9 cellular contexts compared by ENCODE assay signal in the genomic region with DNA sequence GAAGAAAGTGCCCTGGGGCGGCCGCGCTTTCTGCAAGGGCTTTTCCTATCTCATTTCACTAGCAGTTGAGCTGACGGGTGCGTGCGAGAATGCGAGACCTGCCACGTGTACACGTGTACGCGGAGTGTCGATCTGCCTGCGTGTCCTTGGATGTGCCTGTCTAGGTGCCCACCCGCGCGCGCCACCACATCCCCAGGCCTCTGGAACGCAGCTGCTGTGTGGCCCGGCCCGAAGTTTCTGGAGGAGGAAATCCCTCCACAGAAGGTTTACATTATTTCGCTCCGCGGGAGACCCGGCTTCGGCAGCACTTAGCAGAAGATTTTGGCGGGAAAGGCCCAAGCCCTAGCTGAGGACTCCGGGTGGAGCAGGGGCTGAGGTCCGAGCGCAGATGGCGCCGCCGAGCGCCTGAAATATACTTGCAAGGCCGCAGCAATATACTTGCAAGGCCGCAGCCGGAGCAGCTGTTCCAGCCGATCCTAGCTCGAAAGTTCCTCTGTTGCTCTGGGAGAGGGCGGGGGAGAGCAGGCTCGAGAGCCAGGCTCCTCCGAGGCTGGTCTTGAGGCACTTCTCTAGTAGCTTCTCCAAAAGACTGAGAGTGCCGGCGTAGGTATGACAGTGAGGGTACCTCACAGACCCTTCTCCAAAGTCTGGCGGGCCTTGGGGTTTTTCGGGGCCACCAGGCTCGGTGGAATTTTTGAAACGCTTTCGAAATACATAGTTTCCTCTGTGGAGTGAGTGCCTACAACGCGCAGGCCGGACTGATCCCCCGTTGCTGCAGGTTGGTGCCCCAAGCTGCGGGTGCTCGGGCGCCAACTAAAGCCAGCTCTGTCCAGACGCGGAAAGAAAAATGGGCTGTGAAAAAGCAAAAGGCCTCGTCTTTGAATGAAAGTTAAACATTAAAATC. TPM values are rescaled to one million over a fixed set of nuclear protein-coding genes. Genes with fewer than 3 reads are reported as not detected.
A peak's percentile ranks its signal among the peaks of the same experiment; 100 is the strongest.
DNase-seq lines count a peak whose midpoint lies in the region; ATAC-seq and TF ChIP-seq lines count a peak whose summit lies in the region.
"Had no signal": no experiment of that assay in that cellular context is flagged by ENCODE, and none has a peak within 500 bp of the region (broad histone marks: within the 10 kb centered on the region; RNA-seq: fewer than 3 reads in every experiment).

No MANE protein-coding gene starts in this region.

- in situ Hi-C loops in mammary epithelial cell (cut with MboI; ENCODE audit: low sequenced_read_pairs in 2 of 2) = no loop called here

- H3K79me2 ChIP-seq in mammary epithelial cell (ENCODE audit: insufficient read depth, low read length) = no peaks in the 10 kb centered on the region

- CTCF ChIA-PET in mammary epithelial cell (lab: Charles Lee; ENCODE audit: low non-redundant PET) = no interaction called here

- TF ChIP-seq CTCF in mammary epithelial cell (conservative IDR thresholded peaks at IDR 0.05 in 1 of 2, IDR thresholded peaks at IDR 0.05 in 1 of 2; ENCODE audit: extremely low read depth in 1 of 2, insufficient read depth in 1 of 2, low read depth in 1 of 2, low read length in 2 of 2) = no peak
- TF ChIP-seq CTCF in type B pancreatic cell (conservative IDR thresholded peaks at IDR 0.05) = no peak

- 51% methylated on average over 25 of the region's 58 CpGs for WGBS in mammary epithelial cell (ENCODE audit: low coverage, missing lambda C conversion rate)
- WGBS in mesenchymal stem cell = 11% methylated on average over 58 of the region's 58 CpGs

- H3K4me3 Mint-ChIP-seq in activated naive CD4-positive, alpha-beta T cell treated with anti-CD3 and anti-CD28 coated beads, Interleukin-2, amount 50 U/mL, for 24 hours = peak overlapping the region; percentile 56
- H3K4me3 Mint-ChIP-seq in type B pancreatic cell = peak overlapping the region; percentile 85

- no peak overlapping the region for H2BK120ac ChIP-seq in mesenchymal stem cell (ENCODE audit: low read depth, low read length)

- no peak overlapping the region for H3K14ac ChIP-seq in mesenchymal stem cell (ENCODE audit: low read length in 2 of 2)

- no peak for ATAC-seq in HG02885 (IDR thresholded peaks at IDR 0.05; ENCODE audit: poor library complexity, unreplicated experiment)

- H3K9me3 Mint-ChIP-seq in activated naive CD4-positive, alpha-beta T cell treated with anti-CD3 and anti-CD28 coated beads, Interleukin-2, amount 50 U/mL, for 24 hours = no peaks in the 10 kb centered on the region
- no peaks in the 10 kb centered on the region for H3K9me3 Mint-ChIP-seq in type B pancreatic cell

- no peak overlapping the region for H3K4ac ChIP-seq in mesenchymal stem cell (ENCODE audit: low read depth in 1 of 2, low read length in 2 of 2)

- peaks cover 9% of the 10 kb centered on the region for H3K9me3 ChIP-seq in mammary epithelial cell (replicated peaks; ENCODE audit: insufficient read depth, low read length)
- no peaks in the 10 kb centered on the region for H3K9me3 ChIP-seq in mesenchymal stem cell (ENCODE audit: control insufficient read depth, low read length)

- H3K27me3 Mint-ChIP-seq in activated naive CD4-positive, alpha-beta T cell treated with anti-CD3 and anti-CD28 coated beads, Interleukin-2, amount 50 U/mL, for 24 hours = peaks cover 72% of the 10 kb centered on the region
- H3K27me3 Mint-ChIP-seq in type B pancreatic cell = peaks cover 100% of the 10 kb centered on the region

- intact Hi-C loops in mammary epithelial cell (cut with micrococcal nuclease) = no loop called here

- peaks cover 3% of the 10 kb centered on the region for H3K36me3 Mint-ChIP-seq in activated naive CD4-positive, alpha-beta T cell treated with anti-CD3 and anti-CD28 coated beads, Interleukin-2, amount 50 U/mL, for 24 hours
- H3K36me3 Mint-ChIP-seq in type B pancreatic cell = peaks cover 12% of the 10 kb centered on the region

- no peak overlapping the region for H2BK12ac ChIP-seq in mesenchymal stem cell (ENCODE audit: low read length in 2 of 2)

- no peak overlapping the region for H3K4me3 ChIP-seq in mammary epithelial cell (replicated peaks in 1 of 3; ENCODE audit: insufficient read depth in 1 of 3, low read depth in 2 of 3, low read length in 3 of 3)
- H3K4me3 ChIP-seq in mesenchymal stem cell (ENCODE audit: insufficient read depth in 1 of 2, low read depth in 1 of 2, low read length in 2 of 2) = peak overlapping the region; percentile 49 to 86

- H3K27ac Mint-ChIP-seq in activated naive CD4-positive, alpha-beta T cell treated with anti-CD3 and anti-CD28 coated beads, Interleukin-2, amount 50 U/mL, for 24 hours = no peak overlapping the region
- peak overlapping the region; percentile 68 for H3K27ac Mint-ChIP-seq in type B pancreatic cell

- no peaks in the 10 kb centered on the region for H3K36me3 ChIP-seq in mammary epithelial cell (ENCODE audit: insufficient read depth, low read length)
- peaks cover 0 to 20% of the 10 kb centered on the region in 2 experiments for H3K36me3 ChIP-seq in mesenchymal stem cell (ENCODE audit: control insufficient read depth in 1 of 2, insufficient read depth in 2 of 2, low read depth in 1 of 2, low read length in 2 of 2)

- no peak overlapping the region for H3K27ac ChIP-seq in mammary epithelial cell (ENCODE audit: insufficient read depth, low read depth, low read length)
- H3K27ac ChIP-seq in mesenchymal stem cell (ENCODE audit: low read length, poor library complexity, severe bottlenecking) = peak overlapping the region; percentile 98

- H3K9ac ChIP-seq in mammary epithelial cell (ENCODE audit: insufficient read depth, low read length) = no peak overlapping the region
- H3K9ac ChIP-seq in mesenchymal stem cell (ENCODE audit: low read length) = peak overlapping the region; percentile 90

- no peaks in the 10 kb centered on the region for H4K20me1 ChIP-seq in mammary epithelial cell (ENCODE audit: insufficient read depth, low read length)

- peaks cover 23% of the 10 kb centered on the region for H3K4me1 Mint-ChIP-seq in activated naive CD4-positive, alpha-beta T cell treated with anti-CD3 and anti-CD28 coated beads, Interleukin-2, amount 50 U/mL, for 24 hours
- H3K4me1 Mint-ChIP-seq in type B pancreatic cell (ENCODE audit: unreplicated experiment) = peaks cover 19% of the 10 kb centered on the region

- dilution Hi-C loops in mammary epithelial cell (cut with HindIII; ENCODE audit: low sequenced_read_pairs) = no loop called here

- H3K27me3 ChIP-seq in mammary epithelial cell (ENCODE audit: insufficient read depth, low read length) (peaks cover 28% of the 10 kb centered on the region), mesenchymal stem cell (ENCODE audit: control insufficient read depth in 1 of 2, insufficient read depth in 1 of 2, low read length in 2 of 2) (no peaks in the 10 kb centered on the region)

- DNase-seq in activated naive CD4-positive, alpha-beta T cell treated with anti-CD3 and anti-CD28 coated beads, Interleukin-2, amount 50 U/mL, for 16 hours = no peak
- no peak for DNase-seq in mammary epithelial cell
- peak; percentile 45 for DNase-seq in mesenchymal stem cell
- no peak for DNase-seq in type B pancreatic cell (ENCODE audit: extremely low spot score, unreplicated experiment)
- no peak for DNase-seq in A172 (ENCODE audit: low spot score)
- no peak for DNase-seq in NCI-H146 treated with DMSO at 0.1 percent for 48 hours (lab: John Stamatoyannopoulos, UW; ENCODE audit: unreplicated experiment)

- H4K8ac ChIP-seq in mesenchymal stem cell (ENCODE audit: low read length) = no peak overlapping the region

- peak overlapping the region; percentile 97 for H2BK5ac ChIP-seq in mesenchymal stem cell (ENCODE audit: low read depth, low read length, poor library complexity, severe bottlenecking)

- H3K18ac ChIP-seq in mesenchymal stem cell (ENCODE audit: low read depth in 1 of 2, low read length in 2 of 2) = no peak overlapping the region

- peak overlapping the region; percentile 31 for H2AK5ac ChIP-seq in mesenchymal stem cell (ENCODE audit: low read length, severe bottlenecking)

- H3K23ac ChIP-seq in mesenchymal stem cell (ENCODE audit: low read length in 2 of 2) = no peak overlapping the region

- no peak overlapping the region for H4K91ac ChIP-seq in mesenchymal stem cell (ENCODE audit: low read length)

- H2BK15ac ChIP-seq in mesenchymal stem cell (ENCODE audit: low read depth, poor library complexity, severe bottlenecking) = no peak overlapping the region

- H3K79me1 ChIP-seq in mesenchymal stem cell (replicated peaks; ENCODE audit: low read length, poor library complexity, severe bottlenecking) = peaks cover 2% of the 10 kb centered on the region

- no TSS peak for BruUV-seq in mammary epithelial cell (replicated peaks; lab: Mats Ljungman, UMichigan)

- H3K4me2 ChIP-seq in mammary epithelial cell (ENCODE audit: insufficient read depth, low read depth, low read length) (no peak overlapping the region), mesenchymal stem cell (ENCODE audit: low read length, poor library complexity, severe bottlenecking) (peak overlapping the region; percentile 79)

- H2AFZ ChIP-seq in mammary epithelial cell (ENCODE audit: low read depth, low read length) (peak overlapping the region; percentile 11), mesenchymal stem cell (ENCODE audit: low read depth, low read length) (no peak overlapping the region)

- H3K4me1 ChIP-seq in mammary epithelial cell (ENCODE audit: insufficient read depth, low read length) (peaks cover 7% of the 10 kb centered on the region), mesenchymal stem cell (ENCODE audit: control insufficient read depth, insufficient read depth, low read depth, low read length) (peaks cover 10% of the 10 kb centered on the region)

RNA-seq across cellular contexts. Expression of gene TBX15, which starts 3.8 kb away (rescaled TPM):
- total RNA-seq in mammary epithelial cell (under 1 TPM in 1 of 2 donors, not detected in 1; 0.17 TPM), type B pancreatic cell (ENCODE audit: low replicate concordance) (0.19 and 8.5 TPM in 2 replicates)
- polyA plus RNA-seq in mammary epithelial cell = 0.01 TPM
- 2.3 TPM for polyA minus RNA-seq in mammary epithelial cell
- 0.15 TPM for polyA plus RNA-seq in mesenchymal stem cell (2013, experiment 1 of 2)
- polyA plus RNA-seq in mesenchymal stem cell (2013, experiment 2 of 2) = 0.15 TPM
- total RNA-seq in A172 (2014; rRNA removed; shearing (Covaris generic)) = not detected in 2 replicates
- total RNA-seq: activated T-helper 2 cell treated with anti-CD3 and anti-CD28 coated beads, Interferon-gamma antibody, Interleukin-2, Interleukin-4, amounts not matched to agents 10 μg/mL and 5 μg/mL and 100 μg/mL, durations not matched to agents 14 hours and 24 hours and 36 hours had no signal

Comparison
In these comparisons a context has a peak if more than half of its experiments do, and no peak if none do; other contexts are left out.
1. H3K4me3 ChIP-seq: peak in mesenchymal stem cell (2 of 2); none in mammary epithelial cell (0 of 3).